11 cellular contexts compared by ENCODE assay signal in genomic region chr17:14886200-14886739, GRCh38.
DNase-seq lines count a peak whose midpoint lies in the region; ATAC-seq and TF ChIP-seq lines count a peak whose summit lies in the region.
"Had no signal": no experiment of that assay in that cellular context is flagged by ENCODE, and none has a peak within 500 bp of the region (broad histone marks: within the 10 kb centered on the region; RNA-seq: fewer than 3 reads in every experiment).

No MANE protein-coding gene starts in this region.

- TF ChIP-seq CTCF in Loucy (conservative IDR thresholded peaks at IDR 0.05; ENCODE audit: low read length) = peak; percentile 50
- peak; percentile 25 for TF ChIP-seq CTCF in astrocyte of the spinal cord (IDR thresholded peaks at IDR 0.05; ENCODE audit: low read depth, low read length)
- no peak for TF ChIP-seq CTCF in upper lobe of right lung (IDR thresholded peaks at IDR 0.05)
- no peak for TF ChIP-seq CTCF in gastroesophageal sphincter (IDR thresholded peaks at IDR 0.05)

- H3K4me3 Mint-ChIP-seq in effector memory CD8-positive, alpha-beta T cell = no peak overlapping the region

- peaks cover 9 to 13% of the 10 kb centered on the region in 2 donors for H3K9me3 Mint-ChIP-seq in effector memory CD8-positive, alpha-beta T cell

- H3K9me2 ChIP-seq in Loucy (replicated peaks; ENCODE audit: low read depth, low read length) = no peaks in the 10 kb centered on the region

- no peaks in the 10 kb centered on the region for H3K36me3 Mint-ChIP-seq in effector memory CD8-positive, alpha-beta T cell (ENCODE audit: insufficient read depth)

- DNase-seq in EL (peak; percentile 57), astrocyte of the spinal cord (ENCODE audit: low read depth, low spot score) (peak; percentile 1), kidney tubule cell (ENCODE audit: low spot score) (peak; percentile 13), upper lobe of right lung (no peak), KG1 (lab: John Stamatoyannopoulos, UW) (no peak)
- no peak for DNase-seq in effector memory CD8-positive, alpha-beta T cell
- DNase-seq: activated T-cell treated with anti-CD3 and anti-CD28 coated beads, Interleukin-2, amount 50 U/mL, for 1 hour; NCI-H1105 treated with DMSO at 0.1 percent for 48 hours; pancreas had no signal

- H4K20me1 ChIP-seq in Loucy (ENCODE audit: insufficient read depth, low read length, poor library complexity, severe bottlenecking) = no peaks in the 10 kb centered on the region

- intact Hi-C loops in upper lobe of right lung (cut with DNase I) = no loop called here

- H3K4me2 ChIP-seq in Loucy (ENCODE audit: low read depth, low read length, poor library complexity, severe bottlenecking) = no peak overlapping the region

- TF ChIP-seq POLR2A in gastroesophageal sphincter (IDR thresholded peaks at IDR 0.05) = no peak

- in situ Hi-C loops in astrocyte of the spinal cord (cut with HindIII; ENCODE audit: low sequenced_read_pairs) = no loop called here

- H3K4me3 ChIP-seq in Loucy (ENCODE audit: low read length, poor library complexity, severe bottlenecking) (no peak overlapping the region), astrocyte of the spinal cord (ENCODE audit: low read depth, low read length) (no peak overlapping the region), upper lobe of right lung (no peak overlapping the region), gastroesophageal sphincter (no peak overlapping the region)
- H3K4me3 ChIP-seq: pancreas had no signal

- H3K27me3 Mint-ChIP-seq in effector memory CD8-positive, alpha-beta T cell = peaks cover 37 to 40% of the 10 kb centered on the region in 2 donors

- 71 to 100% methylated on average over 2 of the region's 2 CpGs for WGBS in gastroesophageal sphincter (ENCODE audit: low coverage in 1 of 2), 2 donors

- H3K27ac ChIP-seq in upper lobe of right lung = no peak overlapping the region
- H3K27ac ChIP-seq in gastroesophageal sphincter = no peak overlapping the region
- H3K27ac ChIP-seq: pancreas had no signal

- H3K27ac Mint-ChIP-seq in effector memory CD8-positive, alpha-beta T cell = no peak overlapping the region

- ATAC-seq in upper lobe of right lung (no peak), gastroesophageal sphincter (no peak)
- ATAC-seq in effector memory CD8-positive, alpha-beta T cell (replicated peaks) = no peak

- H3K79me2 ChIP-seq in Loucy (ENCODE audit: insufficient read depth, low read length) = no peaks in the 10 kb centered on the region

- TF ChIP-seq EP300 in gastroesophageal sphincter (IDR thresholded peaks at IDR 0.05) = no peak

- H3K36me3 ChIP-seq in Loucy (ENCODE audit: insufficient read depth, low read length) = no peaks in the 10 kb centered on the region
- no peaks in the 10 kb centered on the region for H3K36me3 ChIP-seq in upper lobe of right lung
- H3K36me3 ChIP-seq in gastroesophageal sphincter = no peaks in the 10 kb centered on the region
- H3K36me3 ChIP-seq: pancreas had no signal

- H2AFZ ChIP-seq in Loucy (ENCODE audit: low read length) = no peak overlapping the region

- H3K4me1 ChIP-seq in Loucy (ENCODE audit: insufficient read depth, low read length, poor library complexity, severe bottlenecking) (no peaks in the 10 kb centered on the region), upper lobe of right lung (no peaks in the 10 kb centered on the region), gastroesophageal sphincter (no peaks in the 10 kb centered on the region)
- H3K4me1 ChIP-seq: pancreas had no signal

- H3K9me3 ChIP-seq in Loucy (ENCODE audit: insufficient read depth, low read depth, low read length) = no peaks in the 10 kb centered on the region; the same call in 1 of the 2 replicates
- H3K9me3 ChIP-seq in upper lobe of right lung = peaks cover 8% of the 10 kb centered on the region
- H3K9me3 ChIP-seq in gastroesophageal sphincter = peaks cover 0 to 34% (median 0%) of the 10 kb centered on the region in 3 donors
- H3K9me3 ChIP-seq: pancreas had no signal

- H3K9ac ChIP-seq in Loucy (ENCODE audit: low read depth, low read length, poor library complexity, severe bottlenecking) = no peak overlapping the region

- H3K27me3 ChIP-seq in Loucy (ENCODE audit: insufficient read depth, low read length, poor library complexity, severe bottlenecking) (no peaks in the 10 kb centered on the region), upper lobe of right lung (no peaks in the 10 kb centered on the region), gastroesophageal sphincter (no peaks in the 10 kb centered on the region)
- H3K27me3 ChIP-seq: pancreas had no signal

- H3F3A ChIP-seq in Loucy (ENCODE audit: low read depth) = no peaks in the 10 kb centered on the region

- no peaks in the 10 kb centered on the region for H3K4me1 Mint-ChIP-seq in effector memory CD8-positive, alpha-beta T cell (ENCODE audit: low read depth in 2 of 2)

Comparison
In these comparisons a context has a peak if more than half of its experiments do, and no peak if none do; other contexts are left out.
1. DNase-seq: peak in EL (single experiment), astrocyte of the spinal cord (single experiment) and kidney tubule cell (single experiment); none in upper lobe of right lung (single experiment), effector memory CD8-positive, alpha-beta T cell (0 of 3) and KG1 (single experiment).
2. CTCF ChIP-seq: peak in Loucy (single experiment) and astrocyte of the spinal cord (single experiment); none in upper lobe of right lung (single experiment) and gastroesophageal sphincter (0 of 4).